Comparison of ENCODE assay signal across 32 cellular contexts in genomic region chr5:133497608-133498348, GRCh38.
"Had no signal": no experiment of that assay in that cellular context is flagged by ENCODE, and none has a peak within 500 bp of the region (broad histone marks: within the 10 kb centered on the region; RNA-seq: fewer than 3 reads in every experiment).

No MANE protein-coding gene starts in this region.

- H3K4me3 Mint-ChIP-seq: activated B cell treated with CpG ODN at 0.5 μM for 24 hours; activated CD4-positive, alpha-beta memory T cell treated with anti-CD3 and anti-CD28 coated beads for 36 hours; activated naive CD4-positive, alpha-beta T cell treated with anti-CD3 and anti-CD28 coated beads for 36 hours; activated naive CD8-positive, alpha-beta T cell; activated naive CD8-positive, alpha-beta T cell treated with anti-CD3 and anti-CD28 coated beads, Interleukin-2, amount 50 U/mL, for 24 hours; activated T-cell treated with anti-CD3 and anti-CD28 coated beads, Interleukin-2, amount 50 U/mL, for 72 hours; activated T-helper 17 cell treated with anti-CD3 and anti-CD28 coated beads, Interleukin-2, amount 50 U/mL, for 72 hours had no signal

- H3K9me3 Mint-ChIP-seq: activated B cell treated with CpG ODN at 0.5 μM for 24 hours; activated CD4-positive, alpha-beta memory T cell treated with anti-CD3 and anti-CD28 coated beads for 36 hours; activated naive CD8-positive, alpha-beta T cell treated with anti-CD3 and anti-CD28 coated beads, Interleukin-2, amount 50 U/mL, for 24 hours; activated T-helper 17 cell treated with anti-CD3 and anti-CD28 coated beads, Interleukin-2, amount 50 U/mL, for 72 hours had no signal

- H3K4me1 Mint-ChIP-seq: activated B cell treated with CpG ODN at 0.5 μM for 24 hours; activated naive CD8-positive, alpha-beta T cell treated with anti-CD3 and anti-CD28 coated beads, Interleukin-2, amount 50 U/mL, for 24 hours; activated T-helper 17 cell treated with anti-CD3 and anti-CD28 coated beads, Interleukin-2, amount 50 U/mL, for 72 hours had no signal

- FAIRE-seq: K562 had no signal

- H3K36me3 Mint-ChIP-seq: activated CD4-positive, alpha-beta memory T cell treated with anti-CD3 and anti-CD28 coated beads for 36 hours; activated naive CD8-positive, alpha-beta T cell had no signal

- H3K27me3 Mint-ChIP-seq: activated naive CD8-positive, alpha-beta T cell; activated naive CD8-positive, alpha-beta T cell treated with anti-CD3 and anti-CD28 coated beads, Interleukin-2, amount 50 U/mL, for 24 hours had no signal

- H3K27ac Mint-ChIP-seq: activated B cell treated with CpG ODN at 0.5 μM for 24 hours; activated CD4-positive, alpha-beta memory T cell treated with anti-CD3 and anti-CD28 coated beads for 36 hours; activated naive CD4-positive, alpha-beta T cell treated with anti-CD3 and anti-CD28 coated beads for 36 hours; activated naive CD8-positive, alpha-beta T cell; activated naive CD8-positive, alpha-beta T cell treated with anti-CD3 and anti-CD28 coated beads, Interleukin-2, amount 50 U/mL, for 24 hours; activated T-cell treated with anti-CD3 and anti-CD28 coated beads, Interleukin-2, amount 50 U/mL, for 72 hours; activated T-helper 17 cell treated with anti-CD3 and anti-CD28 coated beads, Interleukin-2, amount 50 U/mL, for 72 hours had no signal

- DNase-seq: activated B cell treated with CpG ODN at 0.5 μM for 24 hours; activated CD4-positive, alpha-beta memory T cell treated with anti-CD3 and anti-CD28 coated beads for 36 hours; activated CD4-positive, alpha-beta T cell treated with anti-CD3 and anti-CD28 coated beads for 4 hours; activated CD4-positive, alpha-beta T cell treated with anti-CD3 and anti-CD28 coated beads, Interleukin-2, amount 50 U/mL, for 1 hour; activated CD4-positive, CD25-positive, alpha-beta regulatory T cell treated with anti-CD3 and anti-CD28 coated beads, Interleukin-2, amount 50 U/mL, for 72 hours; activated gamma-delta T cell; activated naive CD4-positive, alpha-beta T cell treated with anti-CD3 and anti-CD28 coated beads for 36 hours; activated naive CD8-positive, alpha-beta T cell treated with anti-CD3 and anti-CD28 coated beads, Interleukin-2, amount 50 U/mL, for 24 hours; activated T-cell treated with anti-CD3 and anti-CD28 coated beads, Interleukin-2, amount 50 U/mL, for 1 hour; activated T-cell treated with anti-CD3 and anti-CD28 coated beads, Interleukin-2, amount 50 U/mL, for 72 hours; amniotic stem cell; aorta; brain microvascular endothelial cell; NCI-H1092 treated with DMSO at 0.1 percent for 48 hours; NCI-H1417; NCI-H146; NCI-H187; NCI-H2029 treated with DMSO at 0.1 percent for 48 hours; NCI-H2107; NCI-H2171; NCI-H510A; NCI-H526; NCI-H748 treated with DMSO at 0.1 percent for 48 hours; NK-92 treated with Interleukin-12 subunit alpha and Interleukin-12 subunit beta, amount 100 ng/mL, for 24 hours; Right ventricle myocardium superior; SW 1271; T-helper 1 cell; T-helper 9 cell had no signal

- H3K36me3 ChIP-seq: brain microvascular endothelial cell had no signal

- H3K27ac ChIP-seq: brain microvascular endothelial cell, VCaP had no signal

- H3K4me3 ChIP-seq: K562 had no signal

- ATAC-seq: activated naive CD8-positive, alpha-beta T cell treated with anti-CD3 and anti-CD28 coated beads, Interleukin-2, amount 50 U/mL, for 24 hours; activated T-cell treated with anti-CD3 and anti-CD28 coated beads, Interleukin-2, amount 50 U/mL, for 72 hours; activated T-helper 17 cell treated with anti-CD3 and anti-CD28 coated beads, Interleukin-2, amount 50 U/mL, for 72 hours; K562 had no signal
